ENCODE assay signal across 9 cellular contexts in the genomic region with DNA sequence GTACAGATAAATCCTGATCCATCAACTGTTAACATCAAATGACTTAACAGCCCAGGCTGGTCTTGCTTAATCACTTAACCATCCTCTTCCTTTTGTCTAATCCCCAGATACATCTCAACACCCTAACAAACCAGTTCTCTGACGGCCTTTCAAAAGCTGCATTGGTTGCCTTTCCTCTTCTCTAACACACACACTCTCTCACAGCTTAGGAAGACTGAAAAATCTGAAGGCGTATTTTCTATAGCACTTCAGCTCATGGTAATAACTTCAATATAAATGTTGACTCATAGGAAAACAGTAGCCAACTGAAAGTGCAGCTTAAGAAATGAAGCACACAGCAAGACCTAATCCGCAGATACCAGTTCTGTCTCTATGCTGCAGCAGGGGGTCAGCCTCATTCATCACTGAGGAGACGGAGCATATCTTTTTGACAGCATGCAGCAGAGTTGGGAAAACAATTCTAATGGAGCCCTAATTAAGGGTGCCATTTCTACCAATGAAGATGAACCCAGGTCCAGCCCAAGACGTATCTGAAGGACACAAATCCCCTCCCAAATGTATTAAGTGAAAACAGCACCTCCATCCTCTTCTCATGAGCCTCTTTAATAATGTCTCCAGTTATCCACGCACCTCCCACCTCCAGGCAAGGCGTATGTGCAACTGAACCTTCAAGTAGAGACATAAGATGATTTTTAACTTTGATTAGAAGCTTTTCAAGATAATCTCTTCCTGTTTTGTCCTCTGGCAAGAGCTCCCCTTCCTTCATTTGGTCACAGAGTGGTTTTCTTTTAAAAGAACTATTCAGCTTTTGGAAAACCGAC.
DNase-seq lines count a peak whose midpoint lies in the region; ATAC-seq and TF ChIP-seq lines count a peak whose summit lies in the region.
"Had no signal": no experiment of that assay in that cellular context is flagged by ENCODE, and none has a peak within 500 bp of the region (broad histone marks: within the 10 kb centered on the region; RNA-seq: fewer than 3 reads in every experiment).

No MANE protein-coding gene starts in this region.

- H3K9me3 ChIP-seq in PC-3 (ENCODE audit: low read length), result no peaks in the 10 kb centered on the region
- H3K9me3 ChIP-seq in hepatocyte (ENCODE audit: low read depth), result no peaks in the 10 kb centered on the region

- no peaks in the 10 kb centered on the region for H3F3A ChIP-seq in PC-3 (ENCODE audit: low read length, unreplicated experiment)

- H3K4me2 ChIP-seq in PC-3 (ENCODE audit: low read length), result peak overlapping the region; percentile 72
- H3K4me2 ChIP-seq in hepatocyte, result peak overlapping the region; percentile 55

- H3K27ac ChIP-seq in PC-3 (ENCODE audit: low read length) (no peak overlapping the region), hepatocyte (peak overlapping the region; percentile 74)

- H3K36me3 ChIP-seq in PC-3 (ENCODE audit: low read depth, low read length), result no peaks in the 10 kb centered on the region
- no peaks in the 10 kb centered on the region for H3K36me3 ChIP-seq in hepatocyte (replicated peaks; ENCODE audit: insufficient read depth, low read depth)

- H4K20me1 ChIP-seq in PC-3 (ENCODE audit: low read length) (no peaks in the 10 kb centered on the region), hepatocyte (ENCODE audit: insufficient read depth, poor library complexity, severe bottlenecking) (no peaks in the 10 kb centered on the region)

- H2AFZ ChIP-seq in PC-3 (ENCODE audit: low read length), result peak overlapping the region; percentile 61
- H2AFZ ChIP-seq in hepatocyte, result peak overlapping the region; percentile 67

- CTCF ChIA-PET in PC-3 (lab: Charles Lee), result no interaction called here

- no peaks in the 10 kb centered on the region for H3K9me2 ChIP-seq in PC-3 (replicated peaks; ENCODE audit: low read length)
- no peaks in the 10 kb centered on the region for H3K9me2 ChIP-seq in hepatocyte (replicated peaks; ENCODE audit: insufficient read depth)

- ATAC-seq in GM18907 (IDR thresholded peaks at IDR 0.05; ENCODE audit: unreplicated experiment), result peak; percentile 24
- peak; percentile 15 for ATAC-seq in HG02642 (IDR thresholded peaks at IDR 0.05; ENCODE audit: poor library complexity, unreplicated experiment)
- ATAC-seq in PC-3, result no peak
- ATAC-seq in GM21526 (IDR thresholded peaks at IDR 0.05; ENCODE audit: low FRiP score, unreplicated experiment), result no peak
- no peak for ATAC-seq in GM21737 (IDR thresholded peaks at IDR 0.05; ENCODE audit: unreplicated experiment)
- ATAC-seq in HG03457 (IDR thresholded peaks at IDR 0.05; ENCODE audit: unreplicated experiment), result no peak

- H3K79me2 ChIP-seq in PC-3 (ENCODE audit: low read length), result no peaks in the 10 kb centered on the region
- H3K79me2 ChIP-seq in hepatocyte, result no peaks in the 10 kb centered on the region

- WGBS in hepatocyte (ENCODE audit: low lambda C conversion rate, missing lambda C conversion rate), result 55% methylated on average over 8 of the region's 8 CpGs

- intact Hi-C loops in PC-3 (cut with micrococcal nuclease), result no loop called here

- H3K27me3 ChIP-seq in PC-3 (ENCODE audit: low read length) (no peaks in the 10 kb centered on the region), hepatocyte (no peaks in the 10 kb centered on the region)

- BruUV-seq in PC-3 (replicated peaks; lab: Mats Ljungman, UMichigan), result no TSS peak

- POLR2A ChIA-PET in PC-3 (lab: Charles Lee; ENCODE audit: unreplicated experiment), result no interaction called here

- H3K4me1 ChIP-seq in PC-3 (ENCODE audit: insufficient read depth, low read length), result no peaks in the 10 kb centered on the region
- H3K4me1 ChIP-seq in hepatocyte (ENCODE audit: insufficient read depth), result peaks cover 10% of the 10 kb centered on the region

- in situ Hi-C loops in GM13977 (cut with MboI; ENCODE audit: low pct_unique_long_range_greater_than_20kb, low sequenced_read_pairs, unreplicated experiment), result no loop called here

- H3K9ac ChIP-seq in PC-3 (ENCODE audit: low read length), result no peak overlapping the region

- TF ChIP-seq CTCF in PC-3 (conservative IDR thresholded peaks at IDR 0.05; ENCODE audit: low read depth, low read length) (no peak), hepatocyte (IDR thresholded peaks at IDR 0.05; ENCODE audit: poor library complexity) (no peak), GM13977 (IDR thresholded peaks at IDR 0.05; ENCODE audit: extremely low read depth, insufficient read depth, missing control alignments) (no peak)

- no peak for DNase-seq in PC-3
- DNase-seq in hepatocyte (ENCODE audit: low spot score), result no peak
- no peak for DNase-seq in GM13977 (ENCODE audit: low spot score)
- DNase-seq: hippocampal formation had no signal

- H3K4me3 ChIP-seq in PC-3 (ENCODE audit: low read length) (peak overlapping the region; percentile 33; the same call in 1 of the 2 replicates), hepatocyte (no peak overlapping the region)

Comparison
In these comparisons a context has a peak if more than half of its experiments do, and no peak if none do; other contexts are left out.
1. ATAC-seq: peak in GM18907 (single experiment) and HG02642 (single experiment); none in PC-3 (single experiment), GM21526 (single experiment), GM21737 (single experiment) and HG03457 (single experiment).